In genomic region chr12:92735131-92735721, GRCh38 we compare ENCODE assay signal across 9 cellular contexts. TPM values are rescaled to one million over a fixed set of nuclear protein-coding genes. Genes with fewer than 3 reads are reported as not detected.
DNase-seq lines count a peak whose midpoint lies in the region; ATAC-seq and TF ChIP-seq lines count a peak whose summit lies in the region.
"Had no signal": no experiment of that assay in that cellular context is flagged by ENCODE, and none has a peak within 500 bp of the region (broad histone marks: within the 10 kb centered on the region; RNA-seq: fewer than 3 reads in every experiment).

No MANE protein-coding gene starts in this region.

- ATAC-seq in left lung: peak; percentile 84
- no peak for ATAC-seq in GM18502 (IDR thresholded peaks at IDR 0.05; ENCODE audit: poor library complexity, unreplicated experiment)
- ATAC-seq in GM21825 (IDR thresholded peaks at IDR 0.05; ENCODE audit: unreplicated experiment): no peak

- H3K27ac ChIP-seq in left lung (peak overlapping the region; percentile 68 to 81), trophoblast cell (ENCODE audit: low read depth, low read length) (no peak overlapping the region)

- intact Hi-C loops in left lung (cut with DNase I) (no loop called here), posterior vena cava (cut with DNase I) (no loop called here)

- no peak overlapping the region for H3K14ac ChIP-seq in trophoblast cell (ENCODE audit: low read length)

- WGBS in trophoblast cell (ENCODE audit: extremely low coverage, insufficient coverage, insufficient read length): no CpG with 5 or more reads among the region's 3 CpGs

- DNase-seq in BJ (ENCODE audit: low read depth) (peak; percentile 87), MG63 (peak; percentile 52), astrocyte of the cerebellum (ENCODE audit: low read depth) (peak; percentile 98), left lung (no peak), trophoblast cell (no peak), posterior vena cava (ENCODE audit: low spot score) (no peak)
- DNase-seq: glutamatergic neuron had no signal

- POLR2A ChIA-PET in BJ (lab: Charles Lee): no interaction called here

- no peak overlapping the region for H2AK5ac ChIP-seq in trophoblast cell (ENCODE audit: low read length)

- H3K79me1 ChIP-seq in trophoblast cell (ENCODE audit: low read length): no peaks in the 10 kb centered on the region

- no peak overlapping the region for H4K91ac ChIP-seq in trophoblast cell (ENCODE audit: low read depth, low read length)

- no peak overlapping the region for H3K23ac ChIP-seq in trophoblast cell (ENCODE audit: low read length)

- H3K9ac ChIP-seq in trophoblast cell (ENCODE audit: low read length): no peak overlapping the region

- TF ChIP-seq CTCF in BJ (IDR thresholded peaks at IDR 0.05; ENCODE audit: insufficient read depth, low read depth, low read length) (peak; percentile 36), astrocyte of the cerebellum (IDR thresholded peaks at IDR 0.05; ENCODE audit: low read depth, low read length, missing control alignments) (peak; percentile 57), left lung (IDR thresholded peaks at IDR 0.05) (no peak)

- H2BK12ac ChIP-seq in trophoblast cell (ENCODE audit: low read length): no peak overlapping the region

- no peaks in the 10 kb centered on the region for H3K36me3 ChIP-seq in BJ (ENCODE audit: control insufficient read depth, insufficient read depth, low read length)
- no peaks in the 10 kb centered on the region for H3K36me3 ChIP-seq in MG63
- H3K36me3 ChIP-seq in left lung: no peaks in the 10 kb centered on the region
- H3K36me3 ChIP-seq in trophoblast cell (ENCODE audit: control insufficient read depth in 1 of 2, insufficient read depth in 2 of 2, low read length in 2 of 2): no peaks in the 10 kb centered on the region

- no peak overlapping the region for H2BK120ac ChIP-seq in trophoblast cell (ENCODE audit: insufficient read depth, low read length, poor library complexity)

- H4K8ac ChIP-seq in trophoblast cell (ENCODE audit: low read depth, low read length): no peak overlapping the region

- H3K4me1 ChIP-seq in left lung (peaks cover 0 to 12% of the 10 kb centered on the region in 2 donors), trophoblast cell (ENCODE audit: control insufficient read depth in 1 of 2, insufficient read depth in 2 of 2, low read length in 2 of 2) (no peaks in the 10 kb centered on the region)

- H3K9me3 ChIP-seq in MG63 (no peaks in the 10 kb centered on the region), left lung (no peaks in the 10 kb centered on the region), trophoblast cell (ENCODE audit: insufficient read depth, low read depth, low read length) (no peaks in the 10 kb centered on the region)

- no peak overlapping the region for H3K18ac ChIP-seq in trophoblast cell (ENCODE audit: low read length)

- no peak overlapping the region for H3K4me2 ChIP-seq in trophoblast cell (ENCODE audit: low read length)

- H3K27me3 ChIP-seq in BJ (ENCODE audit: control insufficient read depth, insufficient read depth, low read length) (peaks cover 3% of the 10 kb centered on the region; the same call in 1 of the 2 replicates), MG63 (no peaks in the 10 kb centered on the region), left lung (no peaks in the 10 kb centered on the region), trophoblast cell (ENCODE audit: insufficient read depth, low read length) (no peaks in the 10 kb centered on the region)

- H2BK5ac ChIP-seq in trophoblast cell (ENCODE audit: low read depth, low read length, poor library complexity): no peak overlapping the region

- H2AFZ ChIP-seq in trophoblast cell (ENCODE audit: insufficient read depth, low read length, poor library complexity): no peak overlapping the region

- H3K4ac ChIP-seq in trophoblast cell (ENCODE audit: low read depth, low read length): no peak overlapping the region

- H3K79me2 ChIP-seq in trophoblast cell (ENCODE audit: control insufficient read depth, insufficient read depth, low read length, poor library complexity): no peaks in the 10 kb centered on the region

- in situ Hi-C loops in astrocyte of the cerebellum (cut with HindIII; ENCODE audit: low sequenced_read_pairs): no loop called here

- CTCF ChIA-PET in BJ (lab: Yijun Ruan, JAX): interaction anchor here (0.7 to 1.0 kb wide), 2 partner anchors 9 to 38 kb away, joined by 3 read pairs; no protein-coding TSS in a partner anchor

- H4K12ac ChIP-seq in trophoblast cell (ENCODE audit: low read depth, low read length): no peak overlapping the region

- no peak overlapping the region for H3K4me3 ChIP-seq in BJ (ENCODE audit: low read depth, low read length)
- no peak overlapping the region for H3K4me3 ChIP-seq in MG63
- no peak overlapping the region for H3K4me3 ChIP-seq in astrocyte of the cerebellum (ENCODE audit: low read depth, low read length)
- H3K4me3 ChIP-seq in left lung: no peak overlapping the region
- H3K4me3 ChIP-seq in trophoblast cell (ENCODE audit: low read depth, low read length): no peak overlapping the region

RNA-seq across cellular contexts. Expression of gene PLEKHG7, which starts 32.4 kb away (rescaled TPM):
- not detected in 2 replicates for polyA plus RNA-seq in BJ (2011; rRNA removed)
- not detected in 2 replicates for polyA minus RNA-seq in BJ (2011; rRNA and poly(A)+ RNA removed)
- total RNA-seq in MG63 (2014; rRNA removed; shearing (Covaris generic); ENCODE audit: low replicate concordance): not detected in 2 replicates
- total RNA-seq in left lung (1 to 10 TPM in 1 of 2 donors, under 1 TPM in 1; 0.23 to 1.3 TPM), posterior vena cava (not detected)
- polyA plus RNA-seq in trophoblast cell (2013): not detected in 2 replicates

Comparison
In these comparisons a context has a peak if more than half of its experiments do, and no peak if none do; other contexts are left out.
1. DNase-seq: peak in BJ (single experiment), MG63 (single experiment) and astrocyte of the cerebellum (single experiment); none in left lung (0 of 2), trophoblast cell (0 of 2) and posterior vena cava (single experiment).
2. CTCF ChIP-seq: peak in BJ (single experiment) and astrocyte of the cerebellum (single experiment); none in left lung (0 of 2).